27 cellular contexts compared by ENCODE assay signal in the genomic region with DNA sequence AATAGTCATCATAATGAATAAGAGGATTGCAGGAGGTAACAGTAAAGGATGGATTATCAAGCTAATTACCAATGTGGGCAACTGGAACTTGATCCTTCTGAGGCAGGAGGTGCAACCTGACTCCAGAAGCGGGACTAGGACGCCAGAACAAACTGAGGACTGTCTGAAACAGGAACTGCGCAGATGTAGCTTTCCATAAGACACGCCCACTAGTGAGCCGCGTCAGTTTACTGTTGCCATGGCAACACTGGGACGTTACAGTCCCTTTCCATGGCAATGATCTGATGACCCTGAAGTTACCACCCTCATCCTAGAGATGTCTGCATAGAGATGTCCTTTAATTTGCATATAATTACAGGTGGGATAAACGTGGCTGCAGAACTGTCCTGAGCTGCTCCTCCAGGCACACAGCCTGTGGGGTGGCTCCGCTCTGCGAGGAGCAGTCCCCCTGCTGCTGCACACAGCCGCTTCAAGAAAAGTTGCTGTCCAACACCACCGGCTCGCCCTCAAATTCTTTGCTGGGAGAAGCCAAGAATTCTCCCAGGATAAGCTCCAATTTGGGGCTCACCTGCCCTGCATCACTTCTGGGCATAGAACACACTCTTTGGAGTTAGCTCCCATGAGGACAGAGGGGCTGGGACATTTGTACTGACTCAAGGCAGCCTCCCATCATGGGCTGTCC.
DNase-seq lines count a peak whose midpoint lies in the region; ATAC-seq, FAIRE-seq and TF ChIP-seq lines count a peak whose summit lies in the region.
"Had no signal": no experiment of that assay in that cellular context is flagged by ENCODE, and none has a peak within 500 bp of the region (broad histone marks: within the 10 kb centered on the region; RNA-seq: fewer than 3 reads in every experiment).

No MANE protein-coding gene starts in this region.

- H3K4me1 ChIP-seq in H1 (replicated peaks in 1 of 4; ENCODE audit: control insufficient read depth in 3 of 4, insufficient read depth in 4 of 4, low read length in 3 of 4) (peaks cover 5 to 12% (median 11%) of the 10 kb centered on the region in 4 experiments), foreskin keratinocyte (no peaks in the 10 kb centered on the region), lower lobe of right lung (no peaks in the 10 kb centered on the region)
- H3K4me1 ChIP-seq: gastroesophageal sphincter, SJSA1 had no signal

- no peak for DNase-seq in activated CD8-positive, alpha-beta T cell treated with anti-CD3 and anti-CD28 coated beads for 36 hours
- DNase-seq in activated CD8-positive, alpha-beta T cell treated with anti-CD3 and anti-CD28 coated beads, Interleukin-2, amount 10 ng/mL, durations not matched to agents 7 days and 5 days, result no peak
- DNase-seq in NCI-H2227 treated with DMSO at 0.1 percent for 48 hours (lab: John Stamatoyannopoulos, UW) (peak; percentile 39), H1 (ENCODE audit: low read depth in 1 of 2, low spot score in 2 of 2) (no peak), foreskin keratinocyte (no peak), lower lobe of right lung (no peak)
- DNase-seq in activated naive CD4-positive, alpha-beta T cell treated with Interleukin-2 at 50 U/mL for 16 hours, result no peak
- DNase-seq: ACHN; kidney glomerular epithelial cell; mesenchymal stem cell; MM.1S; naive thymus-derived CD4-positive, alpha-beta T cell; NCI-H1694; ovary; substantia nigra; T-helper 9 cell had no signal

- H3K27ac Mint-ChIP-seq in activated CD8-positive, alpha-beta T cell treated with anti-CD3 and anti-CD28 coated beads for 36 hours, result peak overlapping the region; percentile 61
- H3K27ac Mint-ChIP-seq in activated CD8-positive, alpha-beta T cell treated with anti-CD3 and anti-CD28 coated beads, Interleukin-2, amount 10 ng/mL, durations not matched to agents 7 days and 5 days, result no peak overlapping the region
- H3K27ac Mint-ChIP-seq: activated naive CD8-positive, alpha-beta T cell; IgD-negative memory B cell had no signal

- no peak for ATAC-seq in activated CD8-positive, alpha-beta T cell treated with anti-CD3 and anti-CD28 coated beads for 36 hours
- no peak for ATAC-seq in activated CD8-positive, alpha-beta T cell treated with anti-CD3 and anti-CD28 coated beads, Interleukin-2, amount 10 ng/mL, durations not matched to agents 7 days and 5 days
- no peak for ATAC-seq in HG02642 (IDR thresholded peaks at IDR 0.05; ENCODE audit: poor library complexity, unreplicated experiment)
- ATAC-seq in foreskin keratinocyte, result no peak
- no peak for ATAC-seq in lower lobe of right lung
- ATAC-seq: activated CD4-positive, CD25-positive, alpha-beta regulatory T cell treated with anti-CD3 and anti-CD28 coated beads, Interleukin-2, amount 50 U/mL, for 24 hours; gastroesophageal sphincter; naive thymus-derived CD4-positive, alpha-beta T cell; sciatic nerve had no signal

- no peaks in the 10 kb centered on the region for H3K9me3 ChIP-seq in H1 (ENCODE audit: insufficient read depth in 2 of 2, low read depth in 1 of 2, low read length in 1 of 2)
- H3K9me3 ChIP-seq in lower lobe of right lung, result no peaks in the 10 kb centered on the region
- H3K9me3 ChIP-seq: ovary, SJSA1 had no signal

- no peak overlapping the region for H2BK120ac ChIP-seq in H1 (replicated peaks; ENCODE audit: low read depth, low read length)

- no peaks in the 10 kb centered on the region for H4K20me1 ChIP-seq in H1 (replicated peaks in 1 of 2; ENCODE audit: control insufficient read depth in 1 of 2, insufficient read depth in 2 of 2, low read length in 2 of 2)

- H3K27me3 ChIP-seq in H1 (replicated peaks in 1 of 4; ENCODE audit: control insufficient read depth in 3 of 4, extremely low read depth in 1 of 4, insufficient read depth in 3 of 4, low read length in 3 of 4) (no peaks in the 10 kb centered on the region), foreskin keratinocyte (no peaks in the 10 kb centered on the region), lower lobe of right lung (ENCODE audit: low read depth) (peaks cover 10% of the 10 kb centered on the region)
- H3K27me3 ChIP-seq: ovary, SJSA1 had no signal

- H3K9me3 Mint-ChIP-seq in activated CD8-positive, alpha-beta T cell treated with anti-CD3 and anti-CD28 coated beads for 36 hours, result peaks cover 2% of the 10 kb centered on the region
- H3K9me3 Mint-ChIP-seq in activated CD8-positive, alpha-beta T cell treated with anti-CD3 and anti-CD28 coated beads, Interleukin-2, amount 10 ng/mL, durations not matched to agents 7 days and 5 days (ENCODE audit: insufficient read depth), result peaks cover 1% of the 10 kb centered on the region

- POLR2A ChIA-PET in activated CD8-positive, alpha-beta T cell treated with anti-CD3 and anti-CD28 coated beads for 36 hours (lab: Charles Lee), result no interaction called here
- POLR2A ChIA-PET in activated CD8-positive, alpha-beta T cell treated with anti-CD3 and anti-CD28 coated beads, Interleukin-2, amount 10 ng/mL, durations not matched to agents 7 days and 5 days (lab: Charles Lee), result no interaction called here
- POLR2A ChIA-PET in H1 (lab: Charles Lee; ENCODE audit: partially characterized antibody), result interaction anchor here (1.0 kb wide), 1 partner anchor 187 kb away, joined by 3 read pairs; no protein-coding TSS in a partner anchor

- no peak for TF ChIP-seq RAD21 in H1 (IDR thresholded peaks at IDR 0.05 in 1 of 2, conservative IDR thresholded peaks at IDR 0.05 in 1 of 2; ENCODE audit: low read depth in 2 of 2, low read length in 2 of 2)

- no peak overlapping the region for H2BK15ac ChIP-seq in H1 (ENCODE audit: low read length)

- no peak overlapping the region for H4K91ac ChIP-seq in H1 (replicated peaks; ENCODE audit: insufficient read length, low read length)

- FAIRE-seq in H1 (lab: Jason Lieb, UNC), result peak; percentile 13
- FAIRE-seq: astrocyte had no signal

- no peak overlapping the region for H3K4me2 ChIP-seq in H1 (ENCODE audit: insufficient read depth in 1 of 2, low read depth in 2 of 2, low read length in 2 of 2)

- no peak overlapping the region for H2AK5ac ChIP-seq in H1 (ENCODE audit: low read depth, low read length)

- no peak for TF ChIP-seq EP300 in H1 (IDR thresholded peaks at IDR 0.05; ENCODE audit: borderline replicate concordance in 1 of 2, low read depth in 2 of 2, low read length in 2 of 2)

- H3K23me2 ChIP-seq in H1 (ENCODE audit: low read depth, low read length), result no peaks in the 10 kb centered on the region

- no peak overlapping the region for H2AFZ ChIP-seq in H1 (ENCODE audit: low read length)

- no peak overlapping the region for H2BK12ac ChIP-seq in H1 (ENCODE audit: low read depth, low read length)

- H3K4me1 Mint-ChIP-seq in activated CD8-positive, alpha-beta T cell treated with anti-CD3 and anti-CD28 coated beads for 36 hours (ENCODE audit: low read depth), result peaks cover 16% of the 10 kb centered on the region
- peaks cover 16% of the 10 kb centered on the region for H3K4me1 Mint-ChIP-seq in activated CD8-positive, alpha-beta T cell treated with anti-CD3 and anti-CD28 coated beads, Interleukin-2, amount 10 ng/mL, durations not matched to agents 7 days and 5 days (ENCODE audit: low read depth)

- no peak overlapping the region; the same call in 1 of the 2 replicates for H4K8ac ChIP-seq in H1 (ENCODE audit: extremely low read depth, insufficient read depth, low read length)

- H2BK5ac ChIP-seq in H1 (ENCODE audit: low read depth, low read length), result no peak overlapping the region

- H4K5ac ChIP-seq in H1 (ENCODE audit: insufficient read length, low read depth, low read length), result no peak overlapping the region

- TF ChIP-seq CTCF in activated CD8-positive, alpha-beta T cell treated with anti-CD3 and anti-CD28 coated beads for 36 hours (IDR thresholded peaks at IDR 0.05), result no peak
- TF ChIP-seq CTCF in H1 (IDR thresholded peaks at IDR 0.05; ENCODE audit: control extremely low read depth in 1 of 3, insufficient read depth in 1 of 3, low read depth in 1 of 3, low read length in 3 of 3) (no peak), foreskin keratinocyte (conservative IDR thresholded peaks at IDR 0.05) (no peak), lower lobe of right lung (IDR thresholded peaks at IDR 0.05) (no peak)

- no peak overlapping the region for H3K4ac ChIP-seq in H1 (replicated peaks; ENCODE audit: insufficient read length, low read depth, low read length)

- H3K14ac ChIP-seq in H1 (ENCODE audit: insufficient read length), result no peak overlapping the region

- H3K9ac ChIP-seq in H1 (replicated peaks in 1 of 4; ENCODE audit: extremely low read depth in 1 of 4, low read depth in 3 of 4, low read length in 3 of 4), result no peak overlapping the region

- CTCF ChIA-PET in activated CD8-positive, alpha-beta T cell treated with anti-CD3 and anti-CD28 coated beads for 36 hours (lab: Charles Lee), result no interaction called here
- CTCF ChIA-PET in activated CD8-positive, alpha-beta T cell treated with anti-CD3 and anti-CD28 coated beads, Interleukin-2, amount 10 ng/mL, durations not matched to agents 7 days and 5 days (lab: Charles Lee), result no interaction called here
- CTCF ChIA-PET in H1 (lab: Charles Lee; ENCODE audit: partially characterized antibody), result interaction anchor here (0.6 to 0.8 kb wide), 5 partner anchors 149 to 483 kb away, joined by 3 to 4 read pairs (median 3); no protein-coding TSS in a partner anchor

- TF ChIP-seq POLR2A in H1 (IDR thresholded peaks at IDR 0.05; ENCODE audit: control extremely low read depth in 1 of 2, low read depth in 2 of 2, low read length in 2 of 2), result no peak

- H3K27ac ChIP-seq in H1 (ENCODE audit: low read depth, low read length) (no peak overlapping the region), foreskin keratinocyte (no peak overlapping the region), lower lobe of right lung (no peak overlapping the region)
- H3K27ac ChIP-seq: epithelial cell of prostate, gastroesophageal sphincter, ovary, SJSA1 had no signal

- WGBS in H1 (ENCODE audit: extremely low coverage in 1 of 2, insufficient coverage in 1 of 2, insufficient read length in 1 of 2, insufficient replicate concordance in 2 of 2, low coverage in 1 of 2, low lambda C conversion rate in 2 of 2, missing lambda C conversion rate in 1 of 2), 2 experiments, result 88% methylated on average over 13 of the region's 13 CpGs; no CpG with 5 or more reads in 1 of the 2 experiments

- H3K79me1 ChIP-seq in H1 (ENCODE audit: low read depth, low read length), result no peaks in the 10 kb centered on the region

- no peak overlapping the region for H3K56ac ChIP-seq in H1 (replicated peaks; ENCODE audit: insufficient read length, low read depth, low read length)

- H3K4me3 ChIP-seq in H1 (ENCODE audit: extremely low read depth in 1 of 4, insufficient read depth in 2 of 4, low read depth in 3 of 4, low read length in 4 of 4) (no peak overlapping the region), lower lobe of right lung (no peak overlapping the region)
- H3K4me3 ChIP-seq: gastroesophageal sphincter, ovary, SJSA1 had no signal

- H3K23ac ChIP-seq in H1 (ENCODE audit: insufficient read length), result no peak overlapping the region

- no peaks in the 10 kb centered on the region for H3K27me3 Mint-ChIP-seq in activated CD8-positive, alpha-beta T cell treated with anti-CD3 and anti-CD28 coated beads for 36 hours
- H3K27me3 Mint-ChIP-seq in activated CD8-positive, alpha-beta T cell treated with anti-CD3 and anti-CD28 coated beads, Interleukin-2, amount 10 ng/mL, durations not matched to agents 7 days and 5 days (ENCODE audit: low read depth), result no peaks in the 10 kb centered on the region
- H3K27me3 Mint-ChIP-seq: activated naive CD8-positive, alpha-beta T cell; central memory CD8-positive, alpha-beta T cell; IgD-negative memory B cell had no signal

- H3K36me3 Mint-ChIP-seq in activated CD8-positive, alpha-beta T cell treated with anti-CD3 and anti-CD28 coated beads for 36 hours (ENCODE audit: low read depth), result no peaks in the 10 kb centered on the region
- no peaks in the 10 kb centered on the region for H3K36me3 Mint-ChIP-seq in activated CD8-positive, alpha-beta T cell treated with anti-CD3 and anti-CD28 coated beads, Interleukin-2, amount 10 ng/mL, durations not matched to agents 7 days and 5 days (ENCODE audit: low read depth)
- H3K36me3 Mint-ChIP-seq: activated naive CD8-positive, alpha-beta T cell; CD14-positive monocyte; IgD-negative memory B cell had no signal

- no peak overlapping the region for H3K18ac ChIP-seq in H1 (ENCODE audit: extremely low read depth, low read length)

- 0 out of 2 replicates have a peak overlapping the region, but pooled peaks have one; percentile 48 for H2BK20ac ChIP-seq in H1 (ENCODE audit: low read length)

- H3K4me3 Mint-ChIP-seq in activated CD8-positive, alpha-beta T cell treated with anti-CD3 and anti-CD28 coated beads for 36 hours, result no peak overlapping the region
- H3K4me3 Mint-ChIP-seq in activated CD8-positive, alpha-beta T cell treated with anti-CD3 and anti-CD28 coated beads, Interleukin-2, amount 10 ng/mL, durations not matched to agents 7 days and 5 days, result no peak overlapping the region
- H3K4me3 Mint-ChIP-seq: activated naive CD8-positive, alpha-beta T cell; CD14-positive monocyte; central memory CD8-positive, alpha-beta T cell; IgD-negative memory B cell; naive thymus-derived CD4-positive, alpha-beta T cell had no signal

- intact Hi-C loops in activated CD8-positive, alpha-beta T cell treated with anti-CD3 and anti-CD28 coated beads for 36 hours (cut with micrococcal nuclease), result no loop called here
- intact Hi-C loops in lower lobe of right lung (cut with DNase I), result no loop called here

- H3K79me2 ChIP-seq in H1 (ENCODE audit: control insufficient read depth in 1 of 2, insufficient read depth in 2 of 2, low read length in 2 of 2), result no peaks in the 10 kb centered on the region; a peak in 1 of 4 replicates

- H3K36me3 ChIP-seq in H1 (ENCODE audit: control insufficient read depth in 2 of 4, insufficient read depth in 4 of 4, low read length in 3 of 4) (no peaks in the 10 kb centered on the region), lower lobe of right lung (no peaks in the 10 kb centered on the region)
- H3K36me3 ChIP-seq: gastroesophageal sphincter, ovary, SJSA1 had no signal
